Comparison of ENCODE assay signal across 20 cellular contexts in genomic region chr10:101155896-101156295, GRCh38. TPM values are rescaled to one million over a fixed set of nuclear protein-coding genes. Genes with fewer than 3 reads are reported as not detected.
DNase-seq lines count a peak whose midpoint lies in the region; TF ChIP-seq lines count a peak whose summit lies in the region.
"Had no signal": no experiment of that assay in that cellular context is flagged by ENCODE, and none has a peak within 500 bp of the region (broad histone marks: within the 10 kb centered on the region; RNA-seq: fewer than 3 reads in every experiment).

No MANE protein-coding gene starts in this region.

- no TSS peak for BruUV-seq in A673 (replicated peaks; lab: Mats Ljungman, UMichigan)

- peaks cover 7% of the 10 kb centered on the region for H3K9me3 ChIP-seq in endodermal cell (ENCODE audit: control insufficient read depth, low read length)
- no peaks in the 10 kb centered on the region for H3K9me3 ChIP-seq in ovary
- no peaks in the 10 kb centered on the region for H3K9me3 ChIP-seq in A673 (ENCODE audit: low read depth, low read length, poor library complexity, severe bottlenecking)
- no peaks in the 10 kb centered on the region for H3K9me3 ChIP-seq in CD8-positive, alpha-beta memory T cell (ENCODE audit: low read length)
- H3K9me3 ChIP-seq: BLaER1 had no signal

- H3K36me3 ChIP-seq in endodermal cell (ENCODE audit: control insufficient read depth, insufficient read depth, low read length): no peaks in the 10 kb centered on the region
- H3K36me3 ChIP-seq in ovary: no peaks in the 10 kb centered on the region
- H3K36me3 ChIP-seq in A673 (ENCODE audit: insufficient read depth, low read length, poor library complexity, severe bottlenecking): no peaks in the 10 kb centered on the region
- H3K36me3 ChIP-seq in CD8-positive, alpha-beta memory T cell (ENCODE audit: insufficient read depth, low read length): no peaks in the 10 kb centered on the region
- H3K36me3 ChIP-seq: BLaER1 had no signal

- POLR2A ChIA-PET in A673 (lab: Charles Lee; ENCODE audit: low non-redundant PET): interaction anchor here (0.6 kb wide), 1 partner anchor 25 kb away, joined by 3 read pairs; no protein-coding TSS in a partner anchor
- POLR2A ChIA-PET in CD8-positive, alpha-beta memory T cell (lab: Charles Lee): no interaction called here

- TF ChIP-seq EP300 in ovary (IDR thresholded peaks at IDR 0.05): no peak

- no peaks in the 10 kb centered on the region for H3K36me3 Mint-ChIP-seq in endodermal cell (ENCODE audit: low read depth)
- H3K36me3 Mint-ChIP-seq in CD8-positive, alpha-beta memory T cell: no peaks in the 10 kb centered on the region
- H3K36me3 Mint-ChIP-seq: CD14-positive monocyte; CD4-positive, alpha-beta memory T cell had no signal

- intact Hi-C loops in ovary (cut with DNase I): no loop called here
- intact Hi-C loops in A673 (cut with micrococcal nuclease; ENCODE audit: unreplicated experiment): no loop called here

- H3K4me3 ChIP-seq in AG10803 (ENCODE audit: low read length) (no peak overlapping the region), endodermal cell (ENCODE audit: low read length) (no peak overlapping the region), ovary (no peak overlapping the region), A673 (ENCODE audit: low read depth, low read length, poor library complexity, severe bottlenecking) (no peak overlapping the region)
- H3K4me3 ChIP-seq in CD8-positive, alpha-beta memory T cell (ENCODE audit: low read length): no peak overlapping the region
- H3K4me3 ChIP-seq: BLaER1, GM23338 had no signal

- H3K4me1 ChIP-seq in endodermal cell (ENCODE audit: control insufficient read depth, insufficient read depth, low read length) (peaks cover 7% of the 10 kb centered on the region), ovary (ENCODE audit: insufficient read depth) (no peaks in the 10 kb centered on the region), A673 (ENCODE audit: insufficient read depth, low read length, poor library complexity, severe bottlenecking) (no peaks in the 10 kb centered on the region)
- H3K4me1 ChIP-seq in CD8-positive, alpha-beta memory T cell (ENCODE audit: insufficient read depth, low read length): no peaks in the 10 kb centered on the region
- H3K4me1 ChIP-seq: BLaER1 had no signal

- H3K27me3 Mint-ChIP-seq in endodermal cell (ENCODE audit: insufficient read depth): peaks cover 90% of the 10 kb centered on the region
- peaks cover 27 to 81% of the 10 kb centered on the region in 2 donors for H3K27me3 Mint-ChIP-seq in CD8-positive, alpha-beta memory T cell

- H3K27me3 ChIP-seq in endodermal cell (ENCODE audit: control insufficient read depth, insufficient read depth, low read length, poor library complexity, severe bottlenecking): peaks cover 74% of the 10 kb centered on the region
- H3K27me3 ChIP-seq in ovary: no peaks in the 10 kb centered on the region
- peaks cover 3% of the 10 kb centered on the region for H3K27me3 ChIP-seq in A673 (replicated peaks; ENCODE audit: insufficient read depth, low read depth, low read length, poor library complexity)
- peaks cover 14% of the 10 kb centered on the region for H3K27me3 ChIP-seq in CD8-positive, alpha-beta memory T cell (ENCODE audit: insufficient read depth, low read length, poor library complexity, severe bottlenecking)

- no peak overlapping the region for H3K9ac ChIP-seq in endodermal cell (ENCODE audit: extremely low read depth, low read length, poor library complexity, severe bottlenecking)
- H3K9ac ChIP-seq: BLaER1, KMS-11 had no signal

- CTCF ChIA-PET in A673 (lab: Charles Lee): interaction anchor here (0.9 to 1.6 kb wide), 2 partner anchors 14 to 61 kb away, joined by 3 to 5 read pairs; no protein-coding TSS in a partner anchor
- CTCF ChIA-PET in CD8-positive, alpha-beta memory T cell (lab: Charles Lee): interaction anchor here (1.3 to 3.5 kb wide), 2 partner anchors 14 to 60 kb away, joined by 4 to 24 read pairs; no protein-coding TSS in a partner anchor

- H3K4me3 Mint-ChIP-seq in endodermal cell: no peak overlapping the region
- H3K4me3 Mint-ChIP-seq in CD8-positive, alpha-beta memory T cell: no peak overlapping the region
- H3K4me3 Mint-ChIP-seq: CD4-positive, alpha-beta memory T cell; GM23338; HFFc6 had no signal

- TF ChIP-seq CTCF in AG10803 (conservative IDR thresholded peaks at IDR 0.05; ENCODE audit: low read length): no peak
- TF ChIP-seq CTCF in endodermal cell (conservative IDR thresholded peaks at IDR 0.05): no peak
- TF ChIP-seq CTCF in ovary (IDR thresholded peaks at IDR 0.05): no peak
- no peak for TF ChIP-seq CTCF in A673 (conservative IDR thresholded peaks at IDR 0.05; ENCODE audit: low read depth, low read length)

- WGBS in endodermal cell (ENCODE audit: insufficient coverage in 1 of 2, insufficient read length in 1 of 2), 2 experiments: 55% methylated on average over 2 to 3 of the region's 3 CpGs
- 23 to 33% (median 25%) methylated on average over 3 of the region's 3 CpGs for WGBS in ovary, 3 donors

- no peak for TF ChIP-seq POLR2A in ovary (IDR thresholded peaks at IDR 0.05)

- H3K27ac Mint-ChIP-seq in endodermal cell: no peak overlapping the region
- no peak overlapping the region for H3K27ac Mint-ChIP-seq in CD8-positive, alpha-beta memory T cell
- H3K27ac Mint-ChIP-seq: CD14-positive monocyte, GM23338, HFFc6 had no signal

- no peak overlapping the region for H3K27ac ChIP-seq in endodermal cell (ENCODE audit: low read depth, low read length)
- H3K27ac ChIP-seq in ovary: no peak overlapping the region
- H3K27ac ChIP-seq in A673 (ENCODE audit: low read depth, low read length, poor library complexity, severe bottlenecking): no peak overlapping the region
- no peak overlapping the region for H3K27ac ChIP-seq in CD8-positive, alpha-beta memory T cell (ENCODE audit: low read depth, low read length)
- H3K27ac ChIP-seq: BLaER1, KMS-11 had no signal

- DNase-seq in AG10803 (ENCODE audit: low read depth): peak; percentile 51
- DNase-seq in GM04503 (ENCODE audit: low read depth): peak; percentile 21
- DNase-seq in endodermal cell: peak; percentile 32
- DNase-seq in ureter (ENCODE audit: low spot score): peak; percentile 24
- DNase-seq in ovary: no peak
- DNase-seq in A673 (ENCODE audit: low spot score): no peak
- no peak for DNase-seq in CD8-positive, alpha-beta memory T cell
- DNase-seq: 8988T; ACHN; Calu3; CD4-positive, alpha-beta memory T cell; DMS79 treated with DMSO at 0.1 percent for 48 hours; EL; HCEC 1CT; HFFc6 had no signal

- H3K9me3 Mint-ChIP-seq in endodermal cell: peaks cover 1% of the 10 kb centered on the region
- peaks cover 0 to 3% (median 0%) of the 10 kb centered on the region in 5 donors for H3K9me3 Mint-ChIP-seq in CD8-positive, alpha-beta memory T cell
- H3K9me3 Mint-ChIP-seq: CD4-positive, alpha-beta memory T cell; HFFc6 had no signal

- H3K4me1 Mint-ChIP-seq in endodermal cell: peaks cover 11% of the 10 kb centered on the region
- no peaks in the 10 kb centered on the region for H3K4me1 Mint-ChIP-seq in CD8-positive, alpha-beta memory T cell
- H3K4me1 Mint-ChIP-seq: CD14-positive monocyte; CD4-positive, alpha-beta memory T cell had no signal

RNA-seq across cellular contexts. Expression of gene TLX1, which starts 24.8 kb away (rescaled TPM):
- total RNA-seq in endodermal cell: not detected
- polyA plus RNA-seq in endodermal cell (2013, experiment 1 of 2): 0.14 TPM
- 0.12 TPM for polyA plus RNA-seq in endodermal cell (2013, experiment 2 of 2)
- total RNA-seq in ureter: not detected
- not detected for total RNA-seq in ovary
- not detected for polyA plus RNA-seq in ovary
- 0.17 TPM in 1 of 2 replicates, not detected in the other for total RNA-seq in A673 (2021)
- not detected for total RNA-seq in CD8-positive, alpha-beta memory T cell
- polyA plus RNA-seq in CD8-positive, alpha-beta memory T cell: not detected
- total RNA-seq: Calu3; CD4-positive, alpha-beta memory T cell; GM23338; HFFc6; HT-29 had no signal
- polyA plus RNA-seq: CD14-positive monocyte; CD4-positive, alpha-beta memory T cell; GM23338 had no signal

Comparison
In these comparisons a context has a peak if more than half of its experiments do, and no peak if none do; other contexts are left out.
1. DNase-seq: peak in AG10803 (single experiment), GM04503 (single experiment), endodermal cell (single experiment) and ureter (single experiment); none in ovary (0 of 5), A673 (single experiment) and CD8-positive, alpha-beta memory T cell (0 of 5).